Comparison of ENCODE assay signal across 18 cellular contexts in genomic region chr14:96598332-96598928, GRCh38.
"Had no signal": no experiment of that assay in that cellular context is flagged by ENCODE, and none has a peak within 500 bp of the region (broad histone marks: within the 10 kb centered on the region; RNA-seq: fewer than 3 reads in every experiment).

No MANE protein-coding gene starts in this region.

- H3K27ac ChIP-seq: ascending aorta, colonic mucosa, foreskin keratinocyte, neutrophil, pancreas, thyroid gland had no signal

- H3K4me1 Mint-ChIP-seq: central memory CD8-positive, alpha-beta T cell had no signal

- H3K9me3 ChIP-seq: ascending aorta, colonic mucosa, neutrophil, pancreas, thyroid gland had no signal

- H3K9me3 Mint-ChIP-seq: activated T-cell treated with anti-CD3 and anti-CD28 coated beads, Interleukin-2, amount 50 U/mL, for 72 hours; central memory CD8-positive, alpha-beta T cell; T-helper 1 cell treated with Interleukin-12 subunit alpha and Interleukin-12 subunit beta and Interleukin-4 antibody, amounts not matched to agents 30 μg/mL and 1 μg/mL, for 36 hours had no signal

- H3K4me3 ChIP-seq: ascending aorta, colonic mucosa, pancreas, thyroid gland had no signal

- H3K4me1 ChIP-seq: ascending aorta, colonic mucosa, foreskin keratinocyte, pancreas, thyroid gland had no signal

- FAIRE-seq: keratinocyte, pancreas had no signal

- H3K4me3 Mint-ChIP-seq: activated T-cell treated with anti-CD3 and anti-CD28 coated beads, Interleukin-2, amount 50 U/mL, for 72 hours; central memory CD8-positive, alpha-beta T cell; naive thymus-derived CD4-positive, alpha-beta T cell; T-helper 1 cell treated with Interleukin-12 subunit alpha and Interleukin-12 subunit beta and Interleukin-4 antibody, amounts not matched to agents 30 μg/mL and 1 μg/mL, for 36 hours had no signal

- DNase-seq: activated effector memory CD4-positive, alpha-beta T cell treated with anti-CD3 and anti-CD28 coated beads, Interleukin-2, amount 50 U/mL, for 16 hours; activated naive CD4-positive, alpha-beta T cell treated with anti-CD3 and anti-CD28 coated beads, Interleukin-2, amount 50 U/mL, for 16 hours; activated T-cell treated with anti-CD3 and anti-CD28 coated beads, Interleukin-2, amount 50 U/mL, for 72 hours; colonic mucosa; foreskin keratinocyte; hypothalamus; left ventricle myocardium superior; mesenchymal stem cell; naive thymus-derived CD4-positive, alpha-beta T cell; pancreas; stimulated activated CD4-positive, alpha-beta T cell treated with anti-CD3 and anti-CD28 coated beads, Interleukin-2, amount 100 ng/mL, for 24 hours; stimulated activated naive CD4-positive, alpha-beta T cell treated with Interleukin-2 at 50 U/mL for 16 hours had no signal

- H3K27me3 ChIP-seq: ascending aorta, colonic mucosa, thyroid gland had no signal

- ATAC-seq: activated T-cell treated with anti-CD3 and anti-CD28 coated beads, Interleukin-2, amount 50 U/mL, for 72 hours; foreskin keratinocyte; left ventricle myocardium superior; naive thymus-derived CD4-positive, alpha-beta T cell; pancreas had no signal

- H3K27ac Mint-ChIP-seq: activated T-cell treated with anti-CD3 and anti-CD28 coated beads, Interleukin-2, amount 50 U/mL, for 72 hours; naive thymus-derived CD4-positive, alpha-beta T cell; T-helper 1 cell treated with Interleukin-12 subunit alpha and Interleukin-12 subunit beta and Interleukin-4 antibody, amounts not matched to agents 30 μg/mL and 1 μg/mL, for 36 hours had no signal

- H3K36me3 ChIP-seq: ascending aorta, colonic mucosa, neutrophil, pancreas, thyroid gland had no signal
